In genomic region chr5:175513726-175514125, GRCh38 we compare ENCODE assay signal across 18 cellular contexts. TPM values are rescaled to one million over a fixed set of nuclear protein-coding genes. Genes with fewer than 3 reads are reported as not detected.
DNase-seq lines count a peak whose midpoint lies in the region; ATAC-seq, FAIRE-seq and TF ChIP-seq lines count a peak whose summit lies in the region.
"Had no signal": no experiment of that assay in that cellular context is flagged by ENCODE, and none has a peak within 500 bp of the region (broad histone marks: within the 10 kb centered on the region; RNA-seq: fewer than 3 reads in every experiment).

No MANE protein-coding gene starts in this region.

- H4K20me1 ChIP-seq in HepG2 (ENCODE audit: insufficient read depth, low read length), result 0 out of 2 replicates have a peak, but pooled peaks cover 4% of the 10 kb centered on the region

- H3K9me3 ChIP-seq in CD4-positive, CD25-positive, alpha-beta regulatory T cell (ENCODE audit: control insufficient read depth in 2 of 2, low read length in 2 of 2), result peaks cover under 1 to 2% of the 10 kb centered on the region in 2 experiments
- no peaks in the 10 kb centered on the region for H3K9me3 ChIP-seq in HepG2 (ENCODE audit: low read length)

- H3K27ac Mint-ChIP-seq in activated CD4-positive, alpha-beta T cell treated with anti-CD3 and anti-CD28 coated beads for 36 hours, result peak overlapping the region; percentile 64
- H3K27ac Mint-ChIP-seq in CD4-positive, CD25-positive, alpha-beta regulatory T cell, result peak overlapping the region; percentile 21 to 69 (median 38)
- H3K27ac Mint-ChIP-seq in activated CD8-positive, alpha-beta T cell treated with anti-CD3 and anti-CD28 coated beads, Interleukin-2, amount 10 ng/mL, durations not matched to agents 7 days and 5 days, result peak overlapping the region; percentile 48

- H3K4me1 Mint-ChIP-seq in activated CD4-positive, alpha-beta T cell treated with anti-CD3 and anti-CD28 coated beads for 36 hours, result peaks cover 58% of the 10 kb centered on the region
- H3K4me1 Mint-ChIP-seq in CD4-positive, CD25-positive, alpha-beta regulatory T cell, result peaks cover 21 to 31% (median 29%) of the 10 kb centered on the region in 4 donors
- H3K4me1 Mint-ChIP-seq in activated CD8-positive, alpha-beta T cell treated with anti-CD3 and anti-CD28 coated beads, Interleukin-2, amount 10 ng/mL, durations not matched to agents 7 days and 5 days (ENCODE audit: low read depth), result peaks cover 58% of the 10 kb centered on the region

- TF ChIP-seq RAD21 in HepG2 (CRISPR knock-in tag; IDR thresholded peaks at IDR 0.05), result no peak

- TF ChIP-seq CTCF in dorsolateral prefrontal cortex (IDR thresholded peaks at IDR 0.05 in 54 of 56, conservative IDR thresholded peaks at IDR 0.05 in 2 of 56; ENCODE audit: low read depth in 1 of 56, partially characterized antibody in 56 of 56) (no peak), HepG2 (CRISPR knock-in tag; IDR thresholded peaks at IDR 0.05) (no peak)

- CTCF ChIA-PET in activated CD4-positive, alpha-beta T cell treated with anti-CD3 and anti-CD28 coated beads for 36 hours (lab: Charles Lee), result no interaction called here
- CTCF ChIA-PET in activated CD8-positive, alpha-beta T cell treated with anti-CD3 and anti-CD28 coated beads, Interleukin-2, amount 10 ng/mL, durations not matched to agents 7 days and 5 days (lab: Charles Lee), result no interaction called here
- CTCF ChIA-PET in HepG2 (lab: Yijun Ruan, JAX; ENCODE audit: low intra/inter-chr PET ratio, low total read pairs), result no interaction called here

- H3K9me3 Mint-ChIP-seq in activated CD4-positive, alpha-beta T cell treated with anti-CD3 and anti-CD28 coated beads for 36 hours (ENCODE audit: low read depth), result peaks cover 4% of the 10 kb centered on the region
- peaks cover 2 to 6% (median 5%) of the 10 kb centered on the region in 7 donors for H3K9me3 Mint-ChIP-seq in CD4-positive, CD25-positive, alpha-beta regulatory T cell
- peaks cover 7% of the 10 kb centered on the region for H3K9me3 Mint-ChIP-seq in activated CD8-positive, alpha-beta T cell treated with anti-CD3 and anti-CD28 coated beads, Interleukin-2, amount 10 ng/mL, durations not matched to agents 7 days and 5 days (ENCODE audit: insufficient read depth)

- H3K4me2 ChIP-seq in HepG2 (ENCODE audit: low read depth, low read length), result no peak overlapping the region
- H3K4me2 ChIP-seq: BLaER1 treated with 17β-estradiol and CSF1 and Interleukin-3, amounts not matched to agents 10 nM and 100 nM had no signal

- 100% methylated on average over 7 of the region's 7 CpGs for WGBS in HepG2 (ENCODE audit: low lambda C conversion rate)

- ATAC-seq in activated CD4-positive, alpha-beta T cell treated with anti-CD3 and anti-CD28 coated beads for 36 hours, result no peak
- ATAC-seq in CD4-positive, CD25-positive, alpha-beta regulatory T cell (ENCODE audit: low read depth in 2 of 2), result no peak
- no peak for ATAC-seq in activated CD8-positive, alpha-beta T cell treated with anti-CD3 and anti-CD28 coated beads, Interleukin-2, amount 10 ng/mL, durations not matched to agents 7 days and 5 days
- no peak for ATAC-seq in HepG2
- ATAC-seq: Panc1 had no signal

- H3K27me3 ChIP-seq in CD4-positive, CD25-positive, alpha-beta regulatory T cell (ENCODE audit: control insufficient read depth, insufficient read depth, low read length), result no peaks in the 10 kb centered on the region
- H3K27me3 ChIP-seq in dorsolateral prefrontal cortex (no peaks in the 10 kb centered on the region), HepG2 (ENCODE audit: control insufficient read depth in 1 of 2, insufficient read depth in 2 of 2, low read length in 2 of 2) (no peaks in the 10 kb centered on the region)
- H3K27me3 ChIP-seq: BLaER1 treated with 17β-estradiol and CSF1 and Interleukin-3, amounts not matched to agents 10 nM and 100 nM had no signal

- H3K4me1 ChIP-seq in CD4-positive, CD25-positive, alpha-beta regulatory T cell (ENCODE audit: control insufficient read depth, insufficient read depth, low read length, poor library complexity, severe bottlenecking), result peaks cover 8% of the 10 kb centered on the region
- no peaks in the 10 kb centered on the region for H3K4me1 ChIP-seq in HepG2 (ENCODE audit: insufficient read depth, low read length)
- H3K4me1 ChIP-seq: BLaER1 treated with 17β-estradiol and CSF1 and Interleukin-3, amounts not matched to agents 10 nM and 100 nM had no signal

- peaks cover 88% of the 10 kb centered on the region for H3K36me3 Mint-ChIP-seq in activated CD4-positive, alpha-beta T cell treated with anti-CD3 and anti-CD28 coated beads for 36 hours (ENCODE audit: low read depth)
- peaks cover 82% of the 10 kb centered on the region for H3K36me3 Mint-ChIP-seq in CD4-positive, CD25-positive, alpha-beta regulatory T cell
- peaks cover 89% of the 10 kb centered on the region for H3K36me3 Mint-ChIP-seq in activated CD8-positive, alpha-beta T cell treated with anti-CD3 and anti-CD28 coated beads, Interleukin-2, amount 10 ng/mL, durations not matched to agents 7 days and 5 days (ENCODE audit: low read depth)

- no peak overlapping the region for H3K4me3 ChIP-seq in CD4-positive, CD25-positive, alpha-beta regulatory T cell (ENCODE audit: low read depth, low read length)
- H3K4me3 ChIP-seq in dorsolateral prefrontal cortex (no peak overlapping the region), HepG2 (replicated peaks in 1 of 3; ENCODE audit: insufficient read depth in 1 of 3, low read depth in 2 of 3, low read length in 3 of 3) (no peak overlapping the region)
- H3K4me3 ChIP-seq: BLaER1 treated with 17β-estradiol and CSF1 and Interleukin-3, amounts not matched to agents 10 nM and 100 nM had no signal

- TF ChIP-seq EP300 in HepG2 (IDR thresholded peaks at IDR 0.05; ENCODE audit: low read depth in 2 of 2, low read length in 2 of 2), result no peak
- TF ChIP-seq EP300 in HepG2 (CRISPR knock-in tag; IDR thresholded peaks at IDR 0.05; ENCODE audit: borderline replicate concordance), result no peak

- no peaks in the 10 kb centered on the region for H3K27me3 Mint-ChIP-seq in activated CD4-positive, alpha-beta T cell treated with anti-CD3 and anti-CD28 coated beads for 36 hours
- no peaks in the 10 kb centered on the region for H3K27me3 Mint-ChIP-seq in CD4-positive, CD25-positive, alpha-beta regulatory T cell
- no peaks in the 10 kb centered on the region for H3K27me3 Mint-ChIP-seq in activated CD8-positive, alpha-beta T cell treated with anti-CD3 and anti-CD28 coated beads, Interleukin-2, amount 10 ng/mL, durations not matched to agents 7 days and 5 days (ENCODE audit: low read depth)

- no peak overlapping the region for H3K9ac ChIP-seq in HepG2 (ENCODE audit: insufficient read depth, low read depth, low read length)
- H3K9ac ChIP-seq: BLaER1 treated with 17β-estradiol and CSF1 and Interleukin-3, amounts not matched to agents 10 nM and 100 nM had no signal

- BruUV-seq in HepG2 (replicated peaks; lab: Mats Ljungman, UMichigan), result no TSS peak

- POLR2A ChIA-PET in activated CD4-positive, alpha-beta T cell treated with anti-CD3 and anti-CD28 coated beads for 36 hours (lab: Charles Lee), result no interaction called here
- POLR2A ChIA-PET in activated CD8-positive, alpha-beta T cell treated with anti-CD3 and anti-CD28 coated beads, Interleukin-2, amount 10 ng/mL, durations not matched to agents 7 days and 5 days (lab: Charles Lee), result interaction anchor here (0.7 to 1.0 kb wide), 2 partner anchors 12 to 34 kb away, joined by 3 read pairs; no protein-coding TSS in a partner anchor
- POLR2A ChIA-PET in HepG2 (lab: Yijun Ruan, JAX), result no interaction called here

- intact Hi-C loops in activated CD4-positive, alpha-beta T cell treated with anti-CD3 and anti-CD28 coated beads for 36 hours (cut with DNase I, micrococcal nuclease), result no loop called here
- intact Hi-C loops in dorsolateral prefrontal cortex (cut with DNase I) (no loop called here), HepG2 (cut with micrococcal nuclease; ENCODE audit: unreplicated experiment) (no loop called here)

- no peak overlapping the region for H3K4me3 Mint-ChIP-seq in activated CD4-positive, alpha-beta T cell treated with anti-CD3 and anti-CD28 coated beads for 36 hours
- no peak overlapping the region for H3K4me3 Mint-ChIP-seq in CD4-positive, CD25-positive, alpha-beta regulatory T cell
- no peak overlapping the region for H3K4me3 Mint-ChIP-seq in activated CD8-positive, alpha-beta T cell treated with anti-CD3 and anti-CD28 coated beads, Interleukin-2, amount 10 ng/mL, durations not matched to agents 7 days and 5 days

- no peak overlapping the region for H2AFZ ChIP-seq in HepG2 (ENCODE audit: low read length)

- peaks cover 80% of the 10 kb centered on the region for H3K36me3 ChIP-seq in CD4-positive, CD25-positive, alpha-beta regulatory T cell (ENCODE audit: control insufficient read depth, insufficient read depth, low read length)
- peaks cover 38 to 96% of the 10 kb centered on the region in 2 experiments for H3K36me3 ChIP-seq in HepG2 (replicated peaks in 1 of 2; ENCODE audit: control insufficient read depth in 1 of 2, insufficient read depth in 2 of 2, low read length in 2 of 2)

- TF ChIP-seq POLR2A in HepG2 (IDR thresholded peaks at IDR 0.05; ENCODE audit: insufficient read depth in 1 of 2, low read depth in 2 of 2, low read length in 2 of 2), result no peak

- no peak overlapping the region for H3K27ac ChIP-seq in CD4-positive, CD25-positive, alpha-beta regulatory T cell (ENCODE audit: insufficient read depth, low read length, poor library complexity, severe bottlenecking)
- peak overlapping the region in 31 of 59 donors; percentile 4 to 93 (median 31) for H3K27ac ChIP-seq in dorsolateral prefrontal cortex
- no peak overlapping the region for H3K27ac ChIP-seq in HepG2 (ENCODE audit: extremely low read length, insufficient read depth, low read length)
- H3K27ac ChIP-seq: BLaER1 treated with 17β-estradiol and CSF1 and Interleukin-3, amounts not matched to agents 10 nM and 100 nM had no signal

- no peaks in the 10 kb centered on the region for H3K79me2 ChIP-seq in HepG2 (ENCODE audit: insufficient read depth, low read length)

- no peak for DNase-seq in activated CD4-positive, alpha-beta T cell treated with anti-CD3 and anti-CD28 coated beads for 36 hours
- no peak for DNase-seq in activated CD4-positive, alpha-beta T cell treated with anti-CD3 and anti-CD28 coated beads, Interleukin-2, amount 50 U/mL, for 4 hours
- no peak for DNase-seq in CD4-positive, CD25-positive, alpha-beta regulatory T cell
- DNase-seq in activated CD8-positive, alpha-beta T cell treated with anti-CD3 and anti-CD28 coated beads, Interleukin-2, amount 10 ng/mL, durations not matched to agents 7 days and 5 days, result no peak
- no peak for DNase-seq in dorsolateral prefrontal cortex
- DNase-seq in HepG2 (ENCODE audit: low spot score), result no peak
- no peak for DNase-seq in stimulated activated CD4-positive, alpha-beta T cell treated with anti-CD3 and anti-CD28 coated beads, Interleukin-4, amount 100 ng/mL, for 4 hours
- DNase-seq in RKO (ENCODE audit: low spot score), result no peak
- DNase-seq: COR-L47, DMS53, HCEC 1CT, IMR-90, NCI-H1417, NCI-H2029, NCI-H2171 treated with DMSO at 0.1 percent for 48 hours, NCI-H510A treated with DMSO at 0.1 percent for 48 hours had no signal

- FAIRE-seq in HepG2 (lab: Jason Lieb, UNC), result no peak

- in situ Hi-C loops in HepG2 (cut with HindIII; ENCODE audit: extremely low pct_ligation_motif_present, low pct_unique_long_range_greater_than_20kb), result no loop called here

RNA-seq across cellular contexts. Expression of gene SFXN1, which starts 35.4 kb away (rescaled TPM):
- total RNA-seq in activated CD4-positive, alpha-beta T cell treated with anti-CD3 and anti-CD28 coated beads for 36 hours, result 100 to 1,000 TPM; 322 to 433 TPM
- 82.3 TPM for total RNA-seq in CD4-positive, CD25-positive, alpha-beta regulatory T cell
- polyA plus RNA-seq in CD4-positive, CD25-positive, alpha-beta regulatory T cell, result 10 to 100 TPM; 63.5 to 83.8 (median 76.0) TPM
- total RNA-seq in activated CD8-positive, alpha-beta T cell treated with anti-CD3 and anti-CD28 coated beads, Interleukin-2, amount 10 ng/mL, durations not matched to agents 7 days and 5 days, result 100 to 1,000 TPM; 261 to 271 TPM
- total RNA-seq in dorsolateral prefrontal cortex, result 100 to 1,000 TPM in 2 of 120 experiments, 10 to 100 TPM in 118; 42.8 to 104 (median 78.6) TPM
- total RNA-seq in HepG2 (2016; rRNA removed; fragmentation: Illumina TruSeq; extraction: Trizol), result 122 and 171 TPM in 2 replicates
- total RNA-seq in HepG2 (2016; cell fraction: cytosol; rRNA removed; fragmentation: Illumina TruSeq; extraction: Trizol; ENCODE audit: low read depth), result 25.6 and 31.9 TPM in 2 replicates
- 115 and 180 TPM in 2 replicates for total RNA-seq in HepG2 (2016; cell fraction: insoluble cytoplasmic fraction; rRNA removed; fragmentation: Illumina TruSeq; extraction: Trizol)
- 61.2 and 64.1 TPM in 2 replicates for total RNA-seq in HepG2 (2016; cell fraction: membrane; rRNA removed; fragmentation: Illumina TruSeq; extraction: Trizol)
- 61.7 and 62.4 TPM in 2 replicates for total RNA-seq in HepG2 (2016; cell fraction: nucleus; rRNA removed; fragmentation: Illumina TruSeq; extraction: Trizol)
- polyA plus RNA-seq in HepG2 (2011; rRNA removed), result 130 and 135 TPM in 2 replicates
- 114 and 150 TPM in 2 replicates for polyA plus RNA-seq in HepG2 (2011; cell fraction: cytosol; rRNA removed)
- 85.0 and 100 TPM in 2 replicates for polyA plus RNA-seq in HepG2 (2011; cell fraction: nucleus; rRNA removed)
- polyA plus RNA-seq in HepG2 (2012), result 117 and 127 TPM in 2 replicates
- polyA plus RNA-seq in HepG2 (2016; cell fraction: cytosol; fragmentation: Illumina TruSeq; extraction: Trizol; ENCODE audit: low read depth), result 16.6 and 20.5 TPM in 2 replicates
- polyA plus RNA-seq in HepG2 (2016; cell fraction: insoluble cytoplasmic fraction; fragmentation: Illumina TruSeq; extraction: Trizol; ENCODE audit: low read depth), result 111 and 120 TPM in 2 replicates
- polyA plus RNA-seq in HepG2 (2016; cell fraction: membrane; fragmentation: Illumina TruSeq; extraction: Trizol; ENCODE audit: low read depth), result 26.8 and 27.4 TPM in 2 replicates
- polyA plus RNA-seq in HepG2 (2016; cell fraction: nucleus; fragmentation: Illumina TruSeq; extraction: Trizol; ENCODE audit: insufficient read depth, low read depth), result 57.1 and 59.3 TPM in 2 replicates
- 225 and 261 TPM in 2 replicates for polyA minus RNA-seq in HepG2 (2011; rRNA and poly(A)+ RNA removed; ENCODE audit: low replicate concordance)
- 93.0 and 118 TPM in 2 replicates for polyA minus RNA-seq in HepG2 (2011; cell fraction: cytosol; rRNA and poly(A)+ RNA removed)
- polyA minus RNA-seq in HepG2 (2011; cell fraction: nucleus; rRNA and poly(A)+ RNA removed), result 119 and 123 TPM in 2 replicates

Comparison
In these comparisons a context has a peak if more than half of its experiments do, and no peak if none do; other contexts are left out.
1. H3K27ac ChIP-seq: peak in dorsolateral prefrontal cortex (31 of 59); none in CD4-positive, CD25-positive, alpha-beta regulatory T cell (single experiment) and HepG2 (single experiment).
2. Peak in every context shown above with its lines, with median percentiles within 50 percentile points of each other: H3K27ac Mint-ChIP-seq.